In genomic region chr15:68330461-68330860, GRCh38 we compare ENCODE assay signal across 17 cellular contexts. TPM values are rescaled to one million over a fixed set of nuclear protein-coding genes. Genes with fewer than 3 reads are reported as not detected.
DNase-seq lines count a peak whose midpoint lies in the region; TF ChIP-seq lines count a peak whose summit lies in the region.
"Had no signal": no experiment of that assay in that cellular context is flagged by ENCODE, and none has a peak within 500 bp of the region (broad histone marks: within the 10 kb centered on the region; RNA-seq: fewer than 3 reads in every experiment).

No MANE protein-coding gene starts in this region.

- no peak overlapping the region for H3K9ac ChIP-seq in iPS-18a (ENCODE audit: low read length)

- DNase-seq in NCI-H446 (lab: John Stamatoyannopoulos, UW) (peak; percentile 6 to 17), thyroid gland (peak; percentile 41 to 53), WERI-Rb-1 (no peak), iPS-NIHi11 (ENCODE audit: low spot score) (no peak)
- no peak for DNase-seq in stimulated activated CD4-positive, alpha-beta T cell treated with anti-CD3 and anti-CD28 coated beads, Interleukin-4, amount 100 ng/mL, for 4 hours
- DNase-seq: CD8-positive, alpha-beta memory T cell; IMR-90; Karpas-422; NCI-H1436; NCI-H1930; NCI-H510A; NCI-H82; SHP77 had no signal

- intact Hi-C loops in thyroid gland (cut with DNase I): no loop called here

- H3K27me3 Mint-ChIP-seq in brain: peaks cover 16% of the 10 kb centered on the region

- peaks cover 21% of the 10 kb centered on the region for H3K4me1 ChIP-seq in iPS-18a (ENCODE audit: control insufficient read depth, low read depth, low read length)
- H3K4me1 ChIP-seq in thyroid gland: peaks cover 6 to 35% of the 10 kb centered on the region in 2 donors
- H3K4me1 ChIP-seq: HAP-1 had no signal

- no peaks in the 10 kb centered on the region for H3K36me3 ChIP-seq in iPS-18a (ENCODE audit: control insufficient read depth, low read depth, low read length)
- H3K36me3 ChIP-seq in thyroid gland: no peaks in the 10 kb centered on the region
- H3K36me3 ChIP-seq in WERI-Rb-1: no peaks in the 10 kb centered on the region
- H3K36me3 ChIP-seq: HAP-1 had no signal

- peak overlapping the region; percentile 36 to 89 (median 62) for H3K27ac Mint-ChIP-seq in brain
- H3K27ac Mint-ChIP-seq: CD8-positive, alpha-beta memory T cell had no signal

- peak overlapping the region; percentile 29 for H3K4me3 ChIP-seq in iPS-18a (ENCODE audit: low read length)
- H3K4me3 ChIP-seq in thyroid gland (replicated peaks in 1 of 3): no peak overlapping the region
- H3K4me3 ChIP-seq in WERI-Rb-1 (ENCODE audit: low read depth, low read length): no peak overlapping the region
- H3K4me3 ChIP-seq: HAP-1, SK-N-MC had no signal

- no peak overlapping the region for H3K27ac ChIP-seq in iPS-18a (ENCODE audit: low read length)
- peak overlapping the region in 1 of 3 donors; percentile 33 for H3K27ac ChIP-seq in thyroid gland
- no peak overlapping the region for H3K27ac ChIP-seq in WERI-Rb-1
- H3K27ac ChIP-seq: SK-N-MC had no signal

- WGBS in thyroid gland, 2 donors: 25 to 36% methylated on average over 6 of the region's 6 CpGs

- no peak for TF ChIP-seq POLR2A in thyroid gland (IDR thresholded peaks at IDR 0.05)

- H3K4me3 Mint-ChIP-seq in brain: peak overlapping the region in 2 of 5 experiments; percentile 12 to 25
- H3K4me3 Mint-ChIP-seq: CD8-positive, alpha-beta memory T cell had no signal

- TF ChIP-seq CTCF in brain (conservative IDR thresholded peaks at IDR 0.05) (no peak), thyroid gland (IDR thresholded peaks at IDR 0.05) (no peak), WERI-Rb-1 (IDR thresholded peaks at IDR 0.05; ENCODE audit: low read depth, low read length) (no peak)

- no peaks in the 10 kb centered on the region for H3K27me3 ChIP-seq in iPS-18a (ENCODE audit: control insufficient read depth, insufficient read depth, low read length)
- H3K27me3 ChIP-seq in thyroid gland: no peaks in the 10 kb centered on the region
- no peaks in the 10 kb centered on the region for H3K27me3 ChIP-seq in WERI-Rb-1 (ENCODE audit: insufficient read depth, low read depth, severe bottlenecking)

- H3K9me3 Mint-ChIP-seq in brain: peaks cover 0 to 6% (median 0%) of the 10 kb centered on the region in 5 experiments
- H3K9me3 Mint-ChIP-seq: CD8-positive, alpha-beta memory T cell had no signal

- H3K36me3 Mint-ChIP-seq in brain: no peaks in the 10 kb centered on the region
- H3K36me3 Mint-ChIP-seq: CD8-positive, alpha-beta memory T cell had no signal

- H3K4me1 Mint-ChIP-seq in brain: peaks cover 40% of the 10 kb centered on the region

- H3K9me3 ChIP-seq in iPS-18a (ENCODE audit: control insufficient read depth, low read depth, low read length): no peaks in the 10 kb centered on the region
- no peaks in the 10 kb centered on the region for H3K9me3 ChIP-seq in thyroid gland
- no peaks in the 10 kb centered on the region for H3K9me3 ChIP-seq in WERI-Rb-1 (ENCODE audit: severe bottlenecking)
- H3K9me3 ChIP-seq: HAP-1 had no signal

RNA-seq across cellular contexts. Expression of gene FEM1B, which starts 52.9 kb away (rescaled TPM):
- 15.5 TPM for polyA plus RNA-seq in brain (ENCODE audit: insufficient read depth, low read depth, low replicate concordance)
- total RNA-seq in thyroid gland: 10 to 100 TPM; 43.2 to 60.4 (median 45.2) TPM

Comparison
In these comparisons a context has a peak if more than half of its experiments do, and no peak if none do; other contexts are left out.
1. DNase-seq: peak in NCI-H446 (2 of 2) and thyroid gland (2 of 2); none in WERI-Rb-1 (single experiment), stimulated activated CD4-positive, alpha-beta T cell treated with anti-CD3 and anti-CD28 coated beads, Interleukin-4, amount 100 ng/mL, for 4 hours (0 of 2) and iPS-NIHi11 (single experiment).